In genomic region chr19:48618278-48618915, GRCh38 we compare ENCODE assay signal across 8 cellular contexts. TPM values are rescaled to one million over a fixed set of nuclear protein-coding genes. Genes with fewer than 3 reads are reported as not detected.
DNase-seq lines count a peak whose midpoint lies in the region; ATAC-seq and TF ChIP-seq lines count a peak whose summit lies in the region.

No MANE protein-coding gene starts in this region.

- no peak for TF ChIP-seq CTCF in suprapubic skin (IDR thresholded peaks at IDR 0.05)

- no peak for TF ChIP-seq POLR2A in suprapubic skin (IDR thresholded peaks at IDR 0.05)

- H3K27ac Mint-ChIP-seq in activated naive CD8-positive, alpha-beta T cell treated with anti-CD3 and anti-CD28 coated beads, Interleukin-2, amount 10 ng/mL, durations not matched to agents 7 days and 5 days: peak overlapping the region; percentile 98
- peak overlapping the region; percentile 95 to 99 (median 99) for H3K27ac Mint-ChIP-seq in immature natural killer cell

- no peaks in the 10 kb centered on the region for H3K9me3 ChIP-seq in suprapubic skin

- POLR2A ChIA-PET in activated naive CD8-positive, alpha-beta T cell treated with anti-CD3 and anti-CD28 coated beads, Interleukin-2, amount 10 ng/mL, durations not matched to agents 7 days and 5 days (lab: Charles Lee): interaction anchor here (0.6 to 3.1 kb wide), 18 partner anchors 9 to 1284 kb away, joined by 3 to 37 read pairs (median 5); partner anchors contain the start of genes BCAT2, CA11, DBP and GYS1

- H3K9me3 Mint-ChIP-seq in activated naive CD8-positive, alpha-beta T cell treated with anti-CD3 and anti-CD28 coated beads, Interleukin-2, amount 10 ng/mL, durations not matched to agents 7 days and 5 days: no peaks in the 10 kb centered on the region
- no peaks in the 10 kb centered on the region for H3K9me3 Mint-ChIP-seq in immature natural killer cell

- H3K4me1 Mint-ChIP-seq in activated naive CD8-positive, alpha-beta T cell treated with anti-CD3 and anti-CD28 coated beads, Interleukin-2, amount 10 ng/mL, durations not matched to agents 7 days and 5 days: peaks cover 34% of the 10 kb centered on the region
- peaks cover 47 to 59% of the 10 kb centered on the region in 2 donors for H3K4me1 Mint-ChIP-seq in immature natural killer cell

- TF ChIP-seq EP300 in suprapubic skin (IDR thresholded peaks at IDR 0.05): no peak

- H3K27me3 Mint-ChIP-seq in activated naive CD8-positive, alpha-beta T cell treated with anti-CD3 and anti-CD28 coated beads, Interleukin-2, amount 10 ng/mL, durations not matched to agents 7 days and 5 days: no peaks in the 10 kb centered on the region
- peaks cover 4 to 11% (median 10%) of the 10 kb centered on the region in 3 donors for H3K27me3 Mint-ChIP-seq in immature natural killer cell (ENCODE audit: low read depth in 3 of 3)

- H3K27me3 ChIP-seq in suprapubic skin: no peaks in the 10 kb centered on the region

- H3K4me1 ChIP-seq in suprapubic skin: peaks cover 69% of the 10 kb centered on the region

- under 1% methylated on average over 9 of the region's 18 CpGs for WGBS in suprapubic skin

- peak overlapping the region; percentile 81 for H3K4me3 ChIP-seq in suprapubic skin

- H3K4me3 Mint-ChIP-seq in activated naive CD8-positive, alpha-beta T cell treated with anti-CD3 and anti-CD28 coated beads, Interleukin-2, amount 10 ng/mL, durations not matched to agents 7 days and 5 days: peak overlapping the region; percentile 95
- H3K4me3 Mint-ChIP-seq in immature natural killer cell: peak overlapping the region; percentile 95 to 99 (median 96)

- H3K36me3 Mint-ChIP-seq in activated naive CD8-positive, alpha-beta T cell treated with anti-CD3 and anti-CD28 coated beads, Interleukin-2, amount 10 ng/mL, durations not matched to agents 7 days and 5 days: peaks cover 27% of the 10 kb centered on the region
- peaks cover 10 to 28% (median 14%) of the 10 kb centered on the region in 3 donors for H3K36me3 Mint-ChIP-seq in immature natural killer cell

- peaks cover 30% of the 10 kb centered on the region for H3K36me3 ChIP-seq in suprapubic skin

- ATAC-seq in activated naive CD8-positive, alpha-beta T cell treated with anti-CD3 and anti-CD28 coated beads, Interleukin-2, amount 10 ng/mL, durations not matched to agents 7 days and 5 days (ENCODE audit: low read depth): no peak
- ATAC-seq in HG03469 (IDR thresholded peaks at IDR 0.05; ENCODE audit: unreplicated experiment) (no peak), GM18873 (IDR thresholded peaks at IDR 0.05; ENCODE audit: low FRiP score, unreplicated experiment) (no peak)

- H3K27ac ChIP-seq in suprapubic skin: peak overlapping the region; percentile 88

- DNase-seq in NCI-H748 (lab: John Stamatoyannopoulos, UW; ENCODE audit: unreplicated experiment): peak; percentile 39
- DNase-seq in NCI-H748 treated with DMSO at 0.1 percent for 48 hours (lab: John Stamatoyannopoulos, UW): no peak
- DNase-seq in activated naive CD8-positive, alpha-beta T cell treated with anti-CD3 and anti-CD28 coated beads, Interleukin-2, amount 10 ng/mL, durations not matched to agents 7 days and 5 days: no peak
- no peak for DNase-seq in immature natural killer cell
- DNase-seq in suprapubic skin (ENCODE audit: low spot score in 2 of 2): no peak
- no peak for DNase-seq in DMS153 (lab: John Stamatoyannopoulos, UW)

RNA-seq across cellular contexts. Expression of gene RPL18, which starts 0.6 kb away (rescaled TPM):
- total RNA-seq in activated naive CD8-positive, alpha-beta T cell treated with anti-CD3 and anti-CD28 coated beads, Interleukin-2, amount 10 ng/mL, durations not matched to agents 7 days and 5 days: 1,000 to 10,000 TPM; 1,565 to 1,587 TPM
- polyA plus RNA-seq in immature natural killer cell: 1,000 to 10,000 TPM in 1 of 3 donors, 100 to 1,000 TPM in 2; 938 to 1,525 (median 950) TPM
- total RNA-seq in suprapubic skin: 1,000 to 10,000 TPM; 2,067 to 3,423 (median 3,271) TPM

RNA-seq across cellular contexts. Expression of gene SPHK2, which starts 0.9 kb away (rescaled TPM):
- 10 to 100 TPM; 31.4 to 31.8 TPM for total RNA-seq in activated naive CD8-positive, alpha-beta T cell treated with anti-CD3 and anti-CD28 coated beads, Interleukin-2, amount 10 ng/mL, durations not matched to agents 7 days and 5 days
- 10 to 100 TPM; 10.5 to 14.5 (median 14.1) TPM for polyA plus RNA-seq in immature natural killer cell
- total RNA-seq in suprapubic skin: 1 to 10 TPM; 3.9 to 9.9 (median 5.6) TPM

RNA-seq across cellular contexts. Expression of gene FAM83E, which starts 3.5 kb away (rescaled TPM):
- total RNA-seq in activated naive CD8-positive, alpha-beta T cell treated with anti-CD3 and anti-CD28 coated beads, Interleukin-2, amount 10 ng/mL, durations not matched to agents 7 days and 5 days: 1 to 10 TPM; 2.7 to 3.6 TPM
- not detected for polyA plus RNA-seq in immature natural killer cell
- 1 to 10 TPM in 2 of 4 donors, under 1 TPM in 2; 0.87 to 5.1 (median 1.1) TPM for total RNA-seq in suprapubic skin

RNA-seq across cellular contexts. Expression of gene SPACA4, which starts 11.9 kb away (rescaled TPM):
- total RNA-seq in activated naive CD8-positive, alpha-beta T cell treated with anti-CD3 and anti-CD28 coated beads, Interleukin-2, amount 10 ng/mL, durations not matched to agents 7 days and 5 days: not detected
- polyA plus RNA-seq in immature natural killer cell: not detected
- total RNA-seq in suprapubic skin: 1 to 10 TPM; 2.1 to 3.6 (median 2.8) TPM

RNA-seq across cellular contexts. Expression of gene DBP, which starts 18.8 kb away (rescaled TPM):
- total RNA-seq in activated naive CD8-positive, alpha-beta T cell treated with anti-CD3 and anti-CD28 coated beads, Interleukin-2, amount 10 ng/mL, durations not matched to agents 7 days and 5 days: 10 to 100 TPM; 34.0 to 34.8 TPM
- 10 to 100 TPM; 23.6 to 65.1 (median 26.3) TPM for polyA plus RNA-seq in immature natural killer cell
- 10 to 100 TPM; 11.2 to 22.3 (median 17.8) TPM for total RNA-seq in suprapubic skin
